In genomic region chr15:27210176-27210575, GRCh38 we compare ENCODE assay signal across 21 cellular contexts.
"Had no signal": no experiment of that assay in that cellular context is flagged by ENCODE, and none has a peak within 500 bp of the region (broad histone marks: within the 10 kb centered on the region; RNA-seq: fewer than 3 reads in every experiment).

No MANE protein-coding gene starts in this region.

- DNase-seq: islet precursor cell; left ventricle myocardium inferior; mesendoderm; naive B cell; natural killer cell; nephron progenitor cell; ovary; right lobe of liver; stimulated activated CD4-positive, alpha-beta T cell treated with anti-CD3 and anti-CD28 coated beads, Interleukin-1b, Interleukin-23, amount 100 ng/mL, for 48 hours; stimulated activated CD4-positive, alpha-beta T cell treated with anti-CD3 and anti-CD28 coated beads, Interleukin-4, amount 100 ng/mL, for 1 hour; stimulated activated naive B cell treated with anti-CD40 and anti-IgM and Interleukin-4, amounts not matched to agents 10 μg/mL and 1 μg/mL and 100 μg/mL, for 72 hours; stimulated activated naive CD8-positive, alpha-beta T cell treated with anti-CD3 and anti-CD28 coated beads, Interleukin-15, Interleukin-2, amounts not matched to agents 100 U/mL and 50 U/mL, for 24 hours; stomach; testis; thyroid gland; transverse colon had no signal

- H3K27me3 ChIP-seq: hepatocyte, ovary, right atrium auricular region, right lobe of liver, stomach, testis, thyroid gland, transverse colon, vagina had no signal

- H3K9me3 ChIP-seq: left ventricle myocardium inferior, ovary, right atrium auricular region, right lobe of liver, testis, thyroid gland, transverse colon, vagina had no signal

- H3K4me3 ChIP-seq: hepatocyte, left ventricle myocardium inferior, lung, ovary, right atrium auricular region, right lobe of liver, smooth muscle cell, stomach, testis, thyroid gland, transverse colon, vagina had no signal

- H3K4me1 ChIP-seq: left ventricle myocardium inferior, right atrium auricular region, right lobe of liver, stomach, testis, thyroid gland, transverse colon, vagina had no signal

- ATAC-seq: natural killer cell; right lobe of liver; stimulated activated naive B cell treated with anti-CD40 and anti-IgM and Interleukin-4, amounts not matched to agents 10 μg/mL and 1 μg/mL and 100 μg/mL, for 72 hours; stimulated activated naive CD8-positive, alpha-beta T cell treated with anti-CD3 and anti-CD28 coated beads, Interleukin-15, Interleukin-2, amounts not matched to agents 100 U/mL and 50 U/mL, for 24 hours had no signal

- H3K36me3 ChIP-seq: left ventricle myocardium inferior, ovary, right atrium auricular region, right lobe of liver, stomach, thyroid gland, transverse colon, vagina had no signal

- H3K27ac ChIP-seq: hepatocyte, left ventricle myocardium inferior, ovary, right atrium auricular region, right lobe of liver, stomach, testis, thyroid gland, transverse colon, vagina had no signal
